2 cellular contexts compared by ENCODE assay signal in the genomic region with DNA sequence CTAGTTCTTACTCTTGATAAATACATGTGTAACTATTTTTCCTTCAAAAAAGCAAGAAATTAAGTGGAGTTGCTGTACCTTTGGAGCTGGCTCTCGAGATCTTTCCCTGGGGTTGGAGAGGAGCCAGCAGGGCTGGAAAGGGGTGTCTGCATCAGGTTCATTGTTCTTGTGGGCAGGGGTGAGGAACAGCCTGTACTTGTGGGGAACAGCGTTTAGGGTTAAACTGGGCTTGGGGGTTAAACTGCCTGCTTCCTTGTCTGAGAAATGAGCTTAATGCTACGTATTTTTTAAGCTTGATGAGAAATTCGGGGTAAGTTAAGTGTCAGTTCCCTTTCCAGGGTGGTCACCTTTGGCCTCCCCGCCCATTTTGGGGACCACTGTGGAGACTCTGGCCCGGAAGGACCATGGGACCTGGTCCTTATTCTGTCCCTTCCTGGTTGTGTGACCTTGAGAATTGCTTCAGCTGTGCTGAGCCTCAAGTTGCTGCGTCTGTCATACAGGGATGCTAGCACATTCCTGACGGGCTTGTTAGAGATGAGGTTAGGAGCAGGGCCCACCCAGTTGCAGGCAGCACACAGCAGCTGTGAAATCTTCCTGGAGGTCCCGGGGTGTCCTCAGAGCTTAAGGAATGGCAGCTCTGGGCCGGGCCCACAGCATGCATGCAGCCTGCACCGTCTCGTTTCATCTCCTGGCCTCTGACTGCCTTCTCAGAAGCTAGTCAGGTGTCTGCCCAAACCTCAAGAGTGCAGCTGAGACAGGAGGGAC.
TF ChIP-seq lines count a peak whose summit lies in the region.

No MANE protein-coding gene starts in this region.

TF ChIP-seq in IMR-90, 13 proteins besides CTCF, POLR2A, EP300 and RAD21:
- TF ChIP-seq, protein P1, sequence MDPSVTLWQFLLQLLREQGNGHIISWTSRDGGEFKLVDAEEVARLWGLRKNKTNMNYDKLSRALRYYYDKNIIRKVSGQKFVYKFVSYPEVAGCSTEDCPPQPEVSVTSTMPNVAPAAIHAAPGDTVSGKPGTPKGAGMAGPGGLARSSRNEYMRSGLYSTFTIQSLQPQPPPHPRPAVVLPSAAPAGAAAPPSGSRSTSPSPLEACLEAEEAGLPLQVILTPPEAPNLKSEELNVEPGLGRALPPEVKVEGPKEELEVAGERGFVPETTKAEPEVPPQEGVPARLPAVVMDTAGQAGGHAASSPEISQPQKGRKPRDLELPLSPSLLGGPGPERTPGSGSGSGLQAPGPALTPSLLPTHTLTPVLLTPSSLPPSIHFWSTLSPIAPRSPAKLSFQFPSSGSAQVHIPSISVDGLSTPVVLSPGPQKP (IDR thresholded peaks at IDR 0.05; ENCODE audit: borderline replicate concordance, low read depth, low read length): no peak
- TF ChIP-seq MAFK (IDR thresholded peaks at IDR 0.05; ENCODE audit: low read depth, low read length) (no peak), CEBPB (IDR thresholded peaks at IDR 0.05; ENCODE audit: low read depth, low read length) (no peak), CHD1 (IDR thresholded peaks at IDR 0.05; ENCODE audit: low read depth, low read length) (no peak), MXI1 (IDR thresholded peaks at IDR 0.05; ENCODE audit: borderline replicate concordance, low read depth, low read length) (no peak), NFE2L2 (IDR thresholded peaks at IDR 0.05; ENCODE audit: low read depth, low read length) (no peak), SMC3 (IDR thresholded peaks at IDR 0.05; ENCODE audit: low read depth, low read length) (no peak), BHLHE40 (IDR thresholded peaks at IDR 0.05; ENCODE audit: low read depth, low read length) (no peak), RFX5 (IDR thresholded peaks at IDR 0.05; ENCODE audit: low read depth, low read length) (no peak)
- TF ChIP-seq, protein P2, sequence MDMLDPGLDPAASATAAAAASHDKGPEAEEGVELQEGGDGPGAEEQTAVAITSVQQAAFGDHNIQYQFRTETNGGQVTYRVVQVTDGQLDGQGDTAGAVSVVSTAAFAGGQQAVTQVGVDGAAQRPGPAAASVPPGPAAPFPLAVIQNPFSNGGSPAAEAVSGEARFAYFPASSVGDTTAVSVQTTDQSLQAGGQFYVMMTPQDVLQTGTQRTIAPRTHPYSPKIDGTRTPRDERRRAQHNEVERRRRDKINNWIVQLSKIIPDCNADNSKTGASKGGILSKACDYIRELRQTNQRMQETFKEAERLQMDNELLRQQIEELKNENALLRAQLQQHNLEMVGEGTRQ (IDR thresholded peaks at IDR 0.05; ENCODE audit: low read depth, low read length): no peak

TF ChIP-seq in endothelial cell of umbilical vein, 7 proteins besides CTCF, POLR2A, EP300 and RAD21:
- no peak for TF ChIP-seq FOS (IDR thresholded peaks at IDR 0.05; ENCODE audit: borderline replicate concordance, insufficient read depth, low read length)
- no peak for TF ChIP-seq GATA2 (IDR thresholded peaks at IDR 0.05; ENCODE audit: insufficient read depth, insufficient read length, low read depth, low read length)
